ENCODE assay signal across 9 cellular contexts in genomic region chr14:32202468-32202865, GRCh38. TPM values are rescaled to one million over a fixed set of nuclear protein-coding genes. Genes with fewer than 3 reads are reported as not detected.
DNase-seq lines count a peak whose midpoint lies in the region; ATAC-seq, FAIRE-seq and TF ChIP-seq lines count a peak whose summit lies in the region.
"Had no signal": no experiment of that assay in that cellular context is flagged by ENCODE, and none has a peak within 500 bp of the region (broad histone marks: within the 10 kb centered on the region; RNA-seq: fewer than 3 reads in every experiment).

No MANE protein-coding gene starts in this region.

- ATAC-seq in heart left ventricle: no peak
- no peak for ATAC-seq in left ventricle myocardium superior
- peak in 1 of 4 donors; percentile 4 for ATAC-seq in pancreas
- ATAC-seq in HG02759 (IDR thresholded peaks at IDR 0.05; ENCODE audit: unreplicated experiment): no peak

- TF ChIP-seq POLR2A in heart left ventricle (IDR thresholded peaks at IDR 0.05): no peak
- TF ChIP-seq POLR2A in esophagus muscularis mucosa (IDR thresholded peaks at IDR 0.05; ENCODE audit: low read depth): no peak

- no peak for FAIRE-seq in pancreas (lab: Jason Lieb, UNC)
- FAIRE-seq in RCC 7860 (lab: Jason Lieb, UNC): no peak

- no peaks in the 10 kb centered on the region for H3K9me3 ChIP-seq in heart left ventricle
- H3K9me3 ChIP-seq in esophagus muscularis mucosa: no peaks in the 10 kb centered on the region
- no peaks in the 10 kb centered on the region for H3K9me3 ChIP-seq in pancreas

- TF ChIP-seq CTCF in heart left ventricle (IDR thresholded peaks at IDR 0.05): no peak
- TF ChIP-seq CTCF in esophagus muscularis mucosa (IDR thresholded peaks at IDR 0.05): no peak
- no peak for TF ChIP-seq CTCF in pancreas (IDR thresholded peaks at IDR 0.05)

- 4 to 9% (median 7%) methylated on average over 6 of the region's 6 CpGs for WGBS in heart left ventricle, 4 donors
- 14% methylated on average over 6 of the region's 6 CpGs for WGBS in esophagus muscularis mucosa
- WGBS in pancreas, 2 donors: 4 to 9% methylated on average over 6 of the region's 6 CpGs

- H3K4me3 ChIP-seq in heart left ventricle: peak overlapping the region; percentile 37 to 81 (median 71)
- H3K4me3 ChIP-seq in esophagus muscularis mucosa: peak overlapping the region; percentile 57 to 80 (median 69)
- H3K4me3 ChIP-seq in pancreas: peak overlapping the region in 3 of 4 donors; percentile 52 to 61 (median 53)

- H3K36me3 ChIP-seq in heart left ventricle (no peaks in the 10 kb centered on the region), esophagus muscularis mucosa (no peaks in the 10 kb centered on the region), pancreas (no peaks in the 10 kb centered on the region)

- H3K27me3 ChIP-seq in heart left ventricle (peaks cover 0 to 11% (median 0%) of the 10 kb centered on the region in 9 donors), esophagus muscularis mucosa (no peaks in the 10 kb centered on the region), pancreas (no peaks in the 10 kb centered on the region)

- intact Hi-C loops in heart left ventricle (cut with DNase I) (loop anchor here in 9 of 10 donors (2.0 to 5.0 kb wide), 4 partner anchors 50 to 275 kb away; partner anchors contain the start of gene ARHGAP5 (in 8 of the 9)), left ventricle myocardium superior (cut with micrococcal nuclease) (loop anchor here (10.0 kb wide), 1 partner anchor 118 kb away; no protein-coding TSS in a partner anchor), esophagus muscularis mucosa (cut with DNase I) (loop anchor here (5.0 kb wide), 1 partner anchor 50 kb away; no protein-coding TSS in a partner anchor), pancreas (cut with DNase I) (no loop called here)

- no peak for TF ChIP-seq EP300 in esophagus muscularis mucosa (IDR thresholded peaks at IDR 0.05)

- H3K4me1 ChIP-seq in heart left ventricle (peaks cover 0 to 39% (median 7%) of the 10 kb centered on the region in 12 donors), esophagus muscularis mucosa (peaks cover 9 to 23% (median 19%) of the 10 kb centered on the region in 4 donors), pancreas (peaks cover 0 to 6% (median 4%) of the 10 kb centered on the region in 3 donors)

- DNase-seq in heart left ventricle (no peak), left ventricle myocardium superior (no peak), SK-N-DZ (ENCODE audit: low spot score) (peak; percentile 71), esophagus muscularis mucosa (ENCODE audit: extremely low spot score) (no peak), pancreas (no peak), ureter (ENCODE audit: low spot score) (no peak), RCC 7860 (ENCODE audit: low spot score) (no peak)

- peak overlapping the region; percentile 75 to 95 (median 90) for H3K27ac ChIP-seq in heart left ventricle
- H3K27ac ChIP-seq in esophagus muscularis mucosa (replicated peaks in 1 of 4): peak overlapping the region; percentile 82 to 89 (median 85)
- peak overlapping the region; percentile 91 to 93 (median 92) for H3K27ac ChIP-seq in pancreas

RNA-seq across cellular contexts. Expression of gene RNU6-8, which starts 0.6 kb away (rescaled TPM):
- not detected for total RNA-seq in heart left ventricle
- polyA plus RNA-seq in heart left ventricle: not detected
- total RNA-seq in left ventricle myocardium superior: not detected
- polyA plus RNA-seq in SK-N-DZ (2014; cell fraction: cytosol; rRNA removed): not detected in 2 replicates
- polyA plus RNA-seq in SK-N-DZ (2014; cell fraction: nucleus; rRNA removed): not detected in 2 replicates
- not detected for total RNA-seq in esophagus muscularis mucosa
- total RNA-seq in pancreas: not detected
- polyA plus RNA-seq in pancreas: not detected
- total RNA-seq in ureter: not detected
- total RNA-seq: glomerular endothelial cell had no signal

RNA-seq across cellular contexts. Expression of gene RNU6-7, which starts 0.6 kb away (rescaled TPM):
- total RNA-seq in heart left ventricle (not detected), left ventricle myocardium superior (not detected), esophagus muscularis mucosa (not detected), pancreas (not detected), ureter (not detected)
- polyA plus RNA-seq in heart left ventricle (not detected), pancreas (not detected)
- not detected in 2 replicates for polyA plus RNA-seq in SK-N-DZ (2014; cell fraction: cytosol; rRNA removed)
- polyA plus RNA-seq in SK-N-DZ (2014; cell fraction: nucleus; rRNA removed): not detected in 2 replicates
- total RNA-seq: glomerular endothelial cell had no signal

Comparison
In these comparisons a context has a peak if more than half of its experiments do, and no peak if none do; other contexts are left out.
1. intact Hi-C loops: an anchor here in heart left ventricle (2.0 to 5.0 kb wide), left ventricle myocardium superior (10.0 kb wide) and esophagus muscularis mucosa (5.0 kb wide); none called in pancreas.